ENCODE assay signal across 18 cellular contexts in genomic region chr7:7330997-7331396, GRCh38.
DNase-seq lines count a peak whose midpoint lies in the region; ATAC-seq and TF ChIP-seq lines count a peak whose summit lies in the region.
"Had no signal": no experiment of that assay in that cellular context is flagged by ENCODE, and none has a peak within 500 bp of the region (broad histone marks: within the 10 kb centered on the region; RNA-seq: fewer than 3 reads in every experiment).

No MANE protein-coding gene starts in this region.

- no peaks in the 10 kb centered on the region for H3K4me1 ChIP-seq in MM.1S (ENCODE audit: low read length)

- CTCF ChIA-PET in activated CD8-positive, alpha-beta T cell treated with anti-CD3 and anti-CD28 coated beads, Interleukin-2, amount 10 ng/mL, durations not matched to agents 7 days and 5 days (lab: Charles Lee), result no interaction called here

- POLR2A ChIA-PET in activated CD8-positive, alpha-beta T cell treated with anti-CD3 and anti-CD28 coated beads, Interleukin-2, amount 10 ng/mL, durations not matched to agents 7 days and 5 days (lab: Charles Lee), result no interaction called here

- DNase-seq in EH (ENCODE audit: low read depth) (peak; percentile 4), MM.1S (no peak), cerebellar cortex (ENCODE audit: low spot score) (peak; percentile 10), A172 (ENCODE audit: low spot score) (no peak), SHP77 (lab: John Stamatoyannopoulos, UW) (no peak)
- no peak for DNase-seq in activated CD8-positive, alpha-beta T cell treated with anti-CD3 and anti-CD28 coated beads, Interleukin-2, amount 10 ng/mL, durations not matched to agents 7 days and 5 days
- no peak for DNase-seq in effector memory CD8-positive, alpha-beta T cell
- DNase-seq: activated CD4-positive, alpha-beta T cell treated with anti-CD3 and anti-CD28 coated beads, Interleukin-2, amount 50 U/mL, for 4 hours; activated T-cell treated with anti-CD3 and anti-CD28 coated beads, Interleukin-2, amount 50 U/mL, for 48 hours; cerebellar nuclear complex; DMS79 treated with DMSO at 0.1 percent for 48 hours; islet precursor cell; MG63; stimulated activated naive B cell treated with anti-CD40 and anti-IgM and Interleukin-4, amounts not matched to agents 10 μg/mL and 1 μg/mL and 100 μg/mL, for 72 hours; trophoblast cell had no signal

- no peak for ATAC-seq in activated CD8-positive, alpha-beta T cell treated with anti-CD3 and anti-CD28 coated beads, Interleukin-2, amount 10 ng/mL, durations not matched to agents 7 days and 5 days
- ATAC-seq in effector memory CD8-positive, alpha-beta T cell (replicated peaks), result no peak
- ATAC-seq: mucosa of descending colon; stimulated activated naive B cell treated with anti-CD40 and anti-IgM and Interleukin-4, amounts not matched to agents 10 μg/mL and 1 μg/mL and 100 μg/mL, for 72 hours had no signal

- no peak overlapping the region for H3K4me3 Mint-ChIP-seq in activated CD8-positive, alpha-beta T cell treated with anti-CD3 and anti-CD28 coated beads, Interleukin-2, amount 10 ng/mL, durations not matched to agents 7 days and 5 days
- no peak overlapping the region for H3K4me3 Mint-ChIP-seq in effector memory CD8-positive, alpha-beta T cell
- H3K4me3 Mint-ChIP-seq: stimulated activated naive B cell treated with anti-CD40 and anti-IgM and Interleukin-4, amounts not matched to agents 10 μg/mL and 1 μg/mL and 100 μg/mL, for 72 hours had no signal

- no peak overlapping the region for H3K9ac ChIP-seq in MM.1S (ENCODE audit: low read length)

- TF ChIP-seq CTCF in 22Rv1 (IDR thresholded peaks at IDR 0.05) (peak; percentile 24), MM.1S (IDR thresholded peaks at IDR 0.05; ENCODE audit: low read length) (peak; percentile 11; the same call in 1 of the 2 replicates)

- no peaks in the 10 kb centered on the region for H3K9me3 Mint-ChIP-seq in activated CD8-positive, alpha-beta T cell treated with anti-CD3 and anti-CD28 coated beads, Interleukin-2, amount 10 ng/mL, durations not matched to agents 7 days and 5 days (ENCODE audit: insufficient read depth)
- H3K9me3 Mint-ChIP-seq in effector memory CD8-positive, alpha-beta T cell, result no peaks in the 10 kb centered on the region
- H3K9me3 Mint-ChIP-seq: stimulated activated naive B cell treated with anti-CD40 and anti-IgM and Interleukin-4, amounts not matched to agents 10 μg/mL and 1 μg/mL and 100 μg/mL, for 72 hours had no signal

- H3K27me3 Mint-ChIP-seq in activated CD8-positive, alpha-beta T cell treated with anti-CD3 and anti-CD28 coated beads, Interleukin-2, amount 10 ng/mL, durations not matched to agents 7 days and 5 days (ENCODE audit: low read depth), result peaks cover 3% of the 10 kb centered on the region
- H3K27me3 Mint-ChIP-seq in effector memory CD8-positive, alpha-beta T cell, result peaks cover 21 to 31% of the 10 kb centered on the region in 2 donors

- no peaks in the 10 kb centered on the region for H4K20me1 ChIP-seq in MM.1S (ENCODE audit: insufficient read depth, low read length)

- H3K27ac Mint-ChIP-seq in activated CD8-positive, alpha-beta T cell treated with anti-CD3 and anti-CD28 coated beads, Interleukin-2, amount 10 ng/mL, durations not matched to agents 7 days and 5 days, result no peak overlapping the region
- no peak overlapping the region for H3K27ac Mint-ChIP-seq in effector memory CD8-positive, alpha-beta T cell
- H3K27ac Mint-ChIP-seq: stimulated activated naive B cell treated with anti-CD40 and anti-IgM and Interleukin-4, amounts not matched to agents 10 μg/mL and 1 μg/mL and 100 μg/mL, for 72 hours had no signal

- H3K9me3 ChIP-seq in MM.1S (replicated peaks; ENCODE audit: insufficient read depth, low read length), result no peaks in the 10 kb centered on the region
- H3K9me3 ChIP-seq: MG63, mucosa of descending colon had no signal

- H3K4me3 ChIP-seq in MM.1S (ENCODE audit: low read length), result no peak overlapping the region
- H3K4me3 ChIP-seq: MG63, mucosa of descending colon, skin epidermis had no signal

- no peak overlapping the region for H3K4me2 ChIP-seq in MM.1S (ENCODE audit: low read depth, low read length)

- no peaks in the 10 kb centered on the region for H3K36me3 ChIP-seq in MM.1S (replicated peaks; ENCODE audit: insufficient read depth, low read length)
- H3K36me3 ChIP-seq: MG63 had no signal

- no peaks in the 10 kb centered on the region for H3F3A ChIP-seq in MM.1S (ENCODE audit: insufficient read depth, low read length)

- H3K27ac ChIP-seq in 22Rv1 (no peak overlapping the region), MM.1S (ENCODE audit: low read length) (no peak overlapping the region)
- H3K27ac ChIP-seq: skin epidermis had no signal

- no peaks in the 10 kb centered on the region for H3K79me2 ChIP-seq in MM.1S (ENCODE audit: low read length)

- no peaks in the 10 kb centered on the region for H3K36me3 Mint-ChIP-seq in activated CD8-positive, alpha-beta T cell treated with anti-CD3 and anti-CD28 coated beads, Interleukin-2, amount 10 ng/mL, durations not matched to agents 7 days and 5 days (ENCODE audit: low read depth)
- H3K36me3 Mint-ChIP-seq in effector memory CD8-positive, alpha-beta T cell (ENCODE audit: insufficient read depth), result no peaks in the 10 kb centered on the region
- H3K36me3 Mint-ChIP-seq: stimulated activated naive B cell treated with anti-CD40 and anti-IgM and Interleukin-4, amounts not matched to agents 10 μg/mL and 1 μg/mL and 100 μg/mL, for 72 hours had no signal

- no peaks in the 10 kb centered on the region for H3K9me2 ChIP-seq in MM.1S (replicated peaks; ENCODE audit: insufficient read depth, low read length)

- no peak overlapping the region for H2AFZ ChIP-seq in MM.1S (ENCODE audit: low read length)

- no peaks in the 10 kb centered on the region for H3K4me1 Mint-ChIP-seq in activated CD8-positive, alpha-beta T cell treated with anti-CD3 and anti-CD28 coated beads, Interleukin-2, amount 10 ng/mL, durations not matched to agents 7 days and 5 days (ENCODE audit: low read depth)
- no peaks in the 10 kb centered on the region for H3K4me1 Mint-ChIP-seq in effector memory CD8-positive, alpha-beta T cell (ENCODE audit: low read depth in 2 of 2)
- H3K4me1 Mint-ChIP-seq: stimulated activated naive B cell treated with anti-CD40 and anti-IgM and Interleukin-4, amounts not matched to agents 10 μg/mL and 1 μg/mL and 100 μg/mL, for 72 hours had no signal

- H3K27me3 ChIP-seq in MM.1S (replicated peaks; ENCODE audit: insufficient read depth, low read length), result no peaks in the 10 kb centered on the region

Comparison
In these comparisons a context has a peak if more than half of its experiments do, and no peak if none do; other contexts are left out.
1. DNase-seq: peak in EH (single experiment) and cerebellar cortex (single experiment); none in MM.1S (single experiment), activated CD8-positive, alpha-beta T cell treated with anti-CD3 and anti-CD28 coated beads, Interleukin-2, amount 10 ng/mL, durations not matched to agents 7 days and 5 days (single experiment), A172 (single experiment), effector memory CD8-positive, alpha-beta T cell (0 of 3) and SHP77 (0 of 2).